ENCODE assay signal across 21 cellular contexts in genomic region chr3:185760091-185760490, GRCh38.
A peak's percentile ranks its signal among the peaks of the same experiment; 100 is the strongest.
DNase-seq lines count a peak whose midpoint lies in the region; ATAC-seq and TF ChIP-seq lines count a peak whose summit lies in the region.
"Had no signal": no experiment of that assay in that cellular context is flagged by ENCODE, and none has a peak within 500 bp of the region (broad histone marks: within the 10 kb centered on the region; RNA-seq: fewer than 3 reads in every experiment).

No MANE protein-coding gene starts in this region.

- no peak for DNase-seq in heart right ventricle
- DNase-seq in cardiac septum (ENCODE audit: low spot score): no peak
- DNase-seq in mammary epithelial cell: no peak
- no peak for DNase-seq in upper lobe of right lung
- no peak for DNase-seq in A172 (ENCODE audit: low spot score)
- no peak for DNase-seq in AG08396 (ENCODE audit: low spot score)
- no peak for DNase-seq in midbrain (lab: John Stamatoyannopoulos, UW)
- DNase-seq: activated CD4-positive, alpha-beta T cell treated with anti-CD3 and anti-CD28 coated beads for 4 hours; activated CD8-positive, alpha-beta memory T cell treated with anti-CD3 and anti-CD28 coated beads, Interleukin-2, amount 50 U/mL, for 4 hours; activated gamma-delta T cell treated with Interleukin-2 at 50 U/mL for 16 hours; CD4-positive, CD25-positive, alpha-beta regulatory T cell; DMS79; dorsolateral prefrontal cortex; Karpas-422; left cardiac atrium; NCI-H146; SIG-M5; stimulated activated naive CD4-positive, alpha-beta T cell treated with Interleukin-2 at 50 U/mL for 16 hours; uterus had no signal

- H2AFZ ChIP-seq in mammary epithelial cell (ENCODE audit: low read depth, low read length): no peak overlapping the region

- WGBS in heart right ventricle, 2 donors: 46 to 65% methylated on average over 2 of the region's 2 CpGs
- 5% methylated on average over 2 of the region's 2 CpGs for WGBS in mammary epithelial cell (ENCODE audit: low coverage, missing lambda C conversion rate)

- H3K4me3 ChIP-seq in heart right ventricle (peak overlapping the region in 6 of 10 donors; percentile 22 to 44 (median 38)), mammary epithelial cell (replicated peaks in 1 of 3; ENCODE audit: insufficient read depth in 1 of 3, low read depth in 2 of 3, low read length in 3 of 3) (peak overlapping the region in 2 of 3 experiments; percentile 16 to 22), mucosa of rectum (ENCODE audit: low read length in 2 of 2) (peak overlapping the region in 1 of 2 donors; percentile 43), upper lobe of right lung (peak overlapping the region; percentile 21)
- H3K4me3 ChIP-seq: prostate gland had no signal

- no TSS peak for BruUV-seq in mammary epithelial cell (replicated peaks; lab: Mats Ljungman, UMichigan)

- H3K4me2 ChIP-seq in mammary epithelial cell (ENCODE audit: insufficient read depth, low read depth, low read length): peak overlapping the region; percentile 62

- no peaks in the 10 kb centered on the region for H4K20me1 ChIP-seq in mammary epithelial cell (ENCODE audit: insufficient read depth, low read length)

- in situ Hi-C loops in mammary epithelial cell (cut with MboI; ENCODE audit: low sequenced_read_pairs in 2 of 2): no loop called here

- TF ChIP-seq CTCF in heart right ventricle (IDR thresholded peaks at IDR 0.05) (no peak), mammary epithelial cell (conservative IDR thresholded peaks at IDR 0.05 in 1 of 2, IDR thresholded peaks at IDR 0.05 in 1 of 2; ENCODE audit: extremely low read depth in 1 of 2, insufficient read depth in 1 of 2, low read depth in 1 of 2, low read length in 2 of 2) (no peak), upper lobe of right lung (IDR thresholded peaks at IDR 0.05) (no peak)

- no peaks in the 10 kb centered on the region for H3K27me3 ChIP-seq in heart right ventricle
- H3K27me3 ChIP-seq in mammary epithelial cell (ENCODE audit: insufficient read depth, low read length): no peaks in the 10 kb centered on the region
- H3K27me3 ChIP-seq in mucosa of rectum (ENCODE audit: control insufficient read depth in 2 of 2, insufficient read depth in 2 of 2, low read length in 2 of 2): no peaks in the 10 kb centered on the region
- no peaks in the 10 kb centered on the region for H3K27me3 ChIP-seq in upper lobe of right lung
- H3K27me3 ChIP-seq: uterus had no signal

- dilution Hi-C loops in mammary epithelial cell (cut with HindIII; ENCODE audit: low sequenced_read_pairs): loop anchor here (5.0 kb wide), 1 partner anchor 73 kb away; no protein-coding TSS in a partner anchor

- ATAC-seq in heart right ventricle (no peak), upper lobe of right lung (no peak)

- peaks cover 0 to 4% (median 0%) of the 10 kb centered on the region in 11 donors for H3K9me3 ChIP-seq in heart right ventricle
- H3K9me3 ChIP-seq in mammary epithelial cell (replicated peaks; ENCODE audit: insufficient read depth, low read length): peaks cover 4% of the 10 kb centered on the region
- no peaks in the 10 kb centered on the region for H3K9me3 ChIP-seq in mucosa of rectum (ENCODE audit: control insufficient read depth in 2 of 2, low read length in 2 of 2)
- no peaks in the 10 kb centered on the region for H3K9me3 ChIP-seq in upper lobe of right lung
- H3K9me3 ChIP-seq: prostate gland, uterus had no signal

- H3K27ac ChIP-seq in heart right ventricle (peak overlapping the region in 1 of 10 donors; percentile 30), mammary epithelial cell (ENCODE audit: insufficient read depth, low read depth, low read length) (peak overlapping the region; percentile 57), mucosa of rectum (ENCODE audit: low read depth in 2 of 2, low read length in 2 of 2) (peak overlapping the region; percentile 0 to 48), upper lobe of right lung (no peak overlapping the region)
- H3K27ac ChIP-seq: dorsolateral prefrontal cortex, prostate gland had no signal

- no peaks in the 10 kb centered on the region for H3K36me3 ChIP-seq in heart right ventricle
- peaks cover 6% of the 10 kb centered on the region for H3K36me3 ChIP-seq in mammary epithelial cell (ENCODE audit: insufficient read depth, low read length)
- no peaks in the 10 kb centered on the region for H3K36me3 ChIP-seq in mucosa of rectum (ENCODE audit: control insufficient read depth in 2 of 2, insufficient read depth in 2 of 2, low read length in 2 of 2)
- H3K36me3 ChIP-seq in upper lobe of right lung: no peaks in the 10 kb centered on the region
- H3K36me3 ChIP-seq: prostate gland, uterus had no signal

- peaks cover 98% of the 10 kb centered on the region for H3K79me2 ChIP-seq in mammary epithelial cell (ENCODE audit: insufficient read depth, low read length)

- CTCF ChIA-PET in mammary epithelial cell (lab: Charles Lee; ENCODE audit: low non-redundant PET): interaction anchor here (0.6 to 0.8 kb wide), 3 partner anchors 8 to 25 kb away, joined by 3 to 5 read pairs (median 3); no protein-coding TSS in a partner anchor

- H3K9ac ChIP-seq in mammary epithelial cell (ENCODE audit: insufficient read depth, low read length) (peak overlapping the region; percentile 57), mucosa of rectum (ENCODE audit: low read depth in 1 of 2, low read length in 2 of 2) (peak overlapping the region; percentile 1 to 39)

- peaks cover 6 to 43% (median 23%) of the 10 kb centered on the region in 9 donors for H3K4me1 ChIP-seq in heart right ventricle
- H3K4me1 ChIP-seq in mammary epithelial cell (ENCODE audit: insufficient read depth, low read length): peaks cover 55% of the 10 kb centered on the region
- H3K4me1 ChIP-seq in mucosa of rectum (ENCODE audit: control insufficient read depth in 2 of 2, insufficient read depth in 2 of 2, low read length in 2 of 2): peaks cover 20 to 54% of the 10 kb centered on the region in 2 donors
- peaks cover 11% of the 10 kb centered on the region for H3K4me1 ChIP-seq in upper lobe of right lung
- H3K4me1 ChIP-seq: prostate gland had no signal

- intact Hi-C loops in heart right ventricle (cut with DNase I): loop anchor here in 3 of 10 donors (5.0 to 10.0 kb wide), 3 partner anchors 85 to 98 kb away; no protein-coding TSS in a partner anchor
- intact Hi-C loops in cardiac septum (cut with DNase I): loop anchor here (5.0 kb wide), 1 partner anchor 62 kb away; no protein-coding TSS in a partner anchor
- intact Hi-C loops in mammary epithelial cell (cut with micrococcal nuclease): loop anchor here (2.0 kb wide), 1 partner anchor 15 kb away; no protein-coding TSS in a partner anchor
- intact Hi-C loops in upper lobe of right lung (cut with DNase I): no loop called here
